12 cellular contexts compared by ENCODE assay signal in genomic region chr3:99854899-99855298, GRCh38.
"Had no signal": no experiment of that assay in that cellular context is flagged by ENCODE, and none has a peak within 500 bp of the region (broad histone marks: within the 10 kb centered on the region; RNA-seq: fewer than 3 reads in every experiment).

No MANE protein-coding gene starts in this region.

- DNase-seq: activated CD4-positive, alpha-beta T cell treated with anti-CD3 and anti-CD28 coated beads for 1 hour; activated CD4-positive, alpha-beta T cell treated with anti-CD3 and anti-CD28 coated beads, Interleukin-2, amount 50 U/mL, for 4 hours; activated naive CD4-positive, alpha-beta T cell treated with anti-CD3 and anti-CD28 coated beads, Interleukin-2, amount 50 U/mL, for 16 hours; activated T-cell treated with anti-CD3 and anti-CD28 coated beads for 4 hours; hippocampal formation; stimulated activated CD4-positive, alpha-beta T cell treated with anti-CD3 and anti-CD28 coated beads, Interleukin-1b, Interleukin-23, amount 100 ng/mL, for 48 hours; T-helper 9 cell had no signal

- H3K9me3 ChIP-seq: prostate gland had no signal

- H3K27ac ChIP-seq: prostate gland had no signal

- H3K36me3 ChIP-seq: prostate gland had no signal

- FAIRE-seq: astrocyte, bronchial epithelial cell, endometrium, keratinocyte had no signal

- H3K4me1 ChIP-seq: prostate gland had no signal

- H3K4me3 ChIP-seq: prostate gland had no signal
